ENCODE assay signal across 8 cellular contexts in the genomic region with DNA sequence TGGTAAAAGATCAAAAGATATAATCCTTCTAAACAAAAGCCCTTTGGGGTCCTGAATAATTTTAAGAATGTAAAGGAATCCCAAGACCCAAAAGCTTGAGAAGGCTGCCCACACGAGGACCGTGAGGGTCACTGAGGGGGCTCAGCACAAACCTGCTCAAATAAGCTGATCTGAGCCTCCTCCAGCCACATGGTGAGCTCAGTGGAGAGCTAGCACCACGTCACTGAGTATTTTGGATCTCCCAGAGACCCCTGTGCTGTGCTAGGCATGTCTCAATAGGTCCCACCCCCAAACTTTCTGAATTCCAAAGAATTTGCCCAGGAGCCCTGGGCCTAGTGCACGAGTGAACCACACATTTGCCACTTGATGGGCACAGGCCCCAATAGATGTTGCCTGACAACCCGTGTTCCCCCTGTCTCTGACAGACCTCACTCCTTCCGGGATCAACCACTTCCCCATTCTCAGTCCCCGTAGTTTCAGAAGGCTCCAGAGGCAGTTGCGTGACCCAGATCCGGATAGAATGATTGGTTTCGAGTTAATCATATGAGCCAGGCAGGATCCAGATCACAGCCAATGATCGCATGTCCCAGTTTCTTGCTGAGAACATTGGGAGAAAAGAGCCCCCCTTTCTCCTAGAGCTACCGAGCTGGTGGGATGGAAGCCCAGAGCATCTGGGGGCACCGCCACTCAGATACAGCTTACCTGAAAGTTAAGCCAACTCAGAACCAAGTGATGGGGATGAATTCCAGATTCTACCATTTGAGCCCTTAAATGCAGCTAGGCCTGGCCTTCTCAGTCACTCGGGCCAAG.
DNase-seq lines count a peak whose midpoint lies in the region; ATAC-seq lines count a peak whose summit lies in the region.
"Had no signal": no experiment of that assay in that cellular context is flagged by ENCODE, and none has a peak within 500 bp of the region (broad histone marks: within the 10 kb centered on the region; RNA-seq: fewer than 3 reads in every experiment).

No MANE protein-coding gene starts in this region.

- peak; percentile 81 for ATAC-seq in GM21390 (IDR thresholded peaks at IDR 0.05; ENCODE audit: unreplicated experiment)

- intact Hi-C loops in cardiac septum (cut with DNase I) = no loop called here

- DNase-seq in Kasumi-1 (lab: John Stamatoyannopoulos, UW) (peak; percentile 85 to 90), cardiac septum (ENCODE audit: low spot score) (peak; percentile 76), superior temporal gyrus (ENCODE audit: extremely low spot score) (peak; percentile 15), DMS79 (lab: John Stamatoyannopoulos, UW) (no peak), DMS 273 treated with DMSO at 0.1 percent for 48 hours (lab: John Stamatoyannopoulos, UW) (no peak)
- DNase-seq in stimulated activated CD4-positive, alpha-beta T cell treated with anti-CD3 and anti-CD28 coated beads, Interleukin-1b, Interleukin-23, amount 100 ng/mL, for 48 hours = no peak
- DNase-seq: T-helper 9 cell had no signal

Comparison
In these comparisons a context has a peak if more than half of its experiments do, and no peak if none do; other contexts are left out.
1. DNase-seq: peak in Kasumi-1 (2 of 2), cardiac septum (single experiment) and superior temporal gyrus (single experiment); none in DMS79 (single experiment), stimulated activated CD4-positive, alpha-beta T cell treated with anti-CD3 and anti-CD28 coated beads, Interleukin-1b, Interleukin-23, amount 100 ng/mL, for 48 hours (single experiment) and DMS 273 treated with DMSO at 0.1 percent for 48 hours (single experiment).